In genomic region chr18:54780285-54780861, GRCh38 we compare ENCODE assay signal across 15 cellular contexts. TPM values are rescaled to one million over a fixed set of nuclear protein-coding genes. Genes with fewer than 3 reads are reported as not detected.
DNase-seq lines count a peak whose midpoint lies in the region; FAIRE-seq and TF ChIP-seq lines count a peak whose summit lies in the region.
"Had no signal": no experiment of that assay in that cellular context is flagged by ENCODE, and none has a peak within 500 bp of the region (broad histone marks: within the 10 kb centered on the region; RNA-seq: fewer than 3 reads in every experiment).

No MANE protein-coding gene starts in this region.

- DNase-seq in H4 (ENCODE audit: low spot score) (peak; percentile 38), OCI-M1 (lab: John Stamatoyannopoulos, UW) (peak; percentile 67), putamen (ENCODE audit: low spot score) (peak; percentile 7), erythroblast (lab: John Stamatoyannopoulos, UW) (no peak), urothelium cell line (ENCODE audit: low spot score) (no peak), epidermal melanocyte (ENCODE audit: insufficient read length, low spot score) (no peak)
- DNase-seq: BE2C; Caco-2; CD8-positive, alpha-beta T cell; DMS 273 treated with DMSO at 0.1 percent for 48 hours; H7; KG1 had no signal

- peaks cover 28 to 38% (median 33%) of the 10 kb centered on the region in 10 experiments for H3K4me1 ChIP-seq in BLaER1 treated with 17β-estradiol and CSF1 and Interleukin-3, amounts not matched to agents 10 nM and 100 nM
- H3K4me1 ChIP-seq: Caco-2 had no signal

- FAIRE-seq in urothelium cell line (lab: Jason Lieb, UNC) = no peak
- FAIRE-seq: A204.1 had no signal

- H3K9me3 ChIP-seq in BLaER1 treated with 17β-estradiol and CSF1 and Interleukin-3, amounts not matched to agents 10 nM and 100 nM (replicated peaks in 1 of 11) = peaks cover 10 to 43% (median 24%) of the 10 kb centered on the region in 11 experiments; a peak in 20 of 22 replicates
- H3K9me3 ChIP-seq: BE2C, Caco-2 had no signal

- H3K36me3 ChIP-seq in BLaER1 treated with 17β-estradiol and CSF1 and Interleukin-3, amounts not matched to agents 10 nM and 100 nM = no peaks in the 10 kb centered on the region
- H3K36me3 ChIP-seq: BE2C had no signal

- H3K4me2 ChIP-seq in BLaER1 treated with 17β-estradiol and CSF1 and Interleukin-3, amounts not matched to agents 10 nM and 100 nM = no peak overlapping the region; a peak in 1 of 22 replicates

- peak overlapping the region in 6 of 11 experiments; percentile 13 to 47 (median 30); a peak in 8 of 22 replicates for H3K27ac ChIP-seq in BLaER1 treated with 17β-estradiol and CSF1 and Interleukin-3, amounts not matched to agents 10 nM and 100 nM
- H3K27ac ChIP-seq: HL-60 had no signal

- peaks cover 0 to 3% (median 0%) of the 10 kb centered on the region in 11 experiments; a peak in 1 of 22 replicates for H3K27me3 ChIP-seq in BLaER1 treated with 17β-estradiol and CSF1 and Interleukin-3, amounts not matched to agents 10 nM and 100 nM
- H3K27me3 ChIP-seq: BE2C had no signal

- no peak for TF ChIP-seq POLR2A in erythroblast (IDR thresholded peaks at IDR 0.05; ENCODE audit: low read length)

- H3K4me3 ChIP-seq in BLaER1 treated with 17β-estradiol and CSF1 and Interleukin-3, amounts not matched to agents 10 nM and 100 nM = no peak overlapping the region

- no peak overlapping the region for H3K9ac ChIP-seq in BLaER1 treated with 17β-estradiol and CSF1 and Interleukin-3, amounts not matched to agents 10 nM and 100 nM

- no peaks in the 10 kb centered on the region for H4K20me1 ChIP-seq in BLaER1 treated with 17β-estradiol and CSF1 and Interleukin-3, amounts not matched to agents 10 nM and 100 nM

RNA-seq across cellular contexts. Expression of gene RAB27B, which starts 47.9 kb away (rescaled TPM):
- total RNA-seq in H4 (2014; rRNA removed; shearing (Covaris generic)) = 1.4 and 2.1 TPM in 2 replicates
- total RNA-seq: H7 had no signal

Comparison
In these comparisons a context has a peak if more than half of its experiments do, and no peak if none do; other contexts are left out.
1. DNase-seq: peak in H4 (single experiment), OCI-M1 (single experiment) and putamen (single experiment); none in erythroblast (0 of 2), urothelium cell line (single experiment) and epidermal melanocyte (single experiment).